19 cellular contexts compared by ENCODE assay signal in the genomic region with DNA sequence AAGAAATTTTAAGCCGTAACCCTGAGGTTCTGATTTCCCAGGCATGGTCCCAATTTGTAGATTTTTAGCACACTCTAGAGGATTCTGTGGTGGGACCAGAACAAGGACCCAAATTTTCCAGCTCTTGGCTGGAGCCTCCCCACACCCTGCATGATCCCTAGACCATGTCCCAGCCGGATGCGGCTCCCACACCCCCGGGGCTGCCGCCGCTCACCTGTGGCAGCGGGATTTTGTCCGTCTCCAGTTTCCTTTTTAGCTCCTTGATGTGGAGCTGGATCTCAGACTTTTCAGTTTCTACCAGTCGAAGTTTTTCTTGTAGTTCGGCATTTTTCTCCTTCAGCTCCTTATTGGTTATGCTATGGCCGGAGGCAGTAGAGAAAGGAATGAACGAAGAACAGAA. TPM values are rescaled to one million over a fixed set of nuclear protein-coding genes. Genes with fewer than 3 reads are reported as not detected.
"Had no signal": no experiment of that assay in that cellular context is flagged by ENCODE, and none has a peak within 500 bp of the region (broad histone marks: within the 10 kb centered on the region; RNA-seq: fewer than 3 reads in every experiment).

No MANE protein-coding gene starts in this region.

RNA-seq across cellular contexts. Expression of gene GOLGA6L7, which starts 4.9 kb away (rescaled TPM):
- total RNA-seq: activated naive CD4-positive, alpha-beta T cell treated with anti-CD3 and anti-CD28 coated beads for 36 hours; activated naive CD4-positive, alpha-beta T cell treated with anti-CD3 and anti-CD28 coated beads, Interleukin-2, amount 50 U/mL, for 72 hours; activated naive CD8-positive, alpha-beta T cell treated with anti-CD3 and anti-CD28 coated beads for 36 hours; activated naive CD8-positive, alpha-beta T cell treated with anti-CD3 and anti-CD28 coated beads, Interleukin-2, amount 10 ng/mL, durations not matched to agents 7 days and 5 days; activated T-cell treated with anti-CD3 and anti-CD28 coated beads, Interleukin-2, amount 50 U/mL, for 4 hours; activated T-cell treated with anti-CD3 and anti-CD28 coated beads, Interleukin-2, amount 50 U/mL, for 72 hours; activated T-helper 1 cell treated with anti-CD3 and anti-CD28 coated beads, Interleukin-12 subunit alpha, Interleukin-12 subunit beta, Interleukin-2, Interleukin-4 antibody, amounts not matched to agents 30 ng/mL and 10 ng/mL and 1 ng/mL, durations not matched to agents 14 hours and 24 hours and 36 hours; activated T-helper 17 cell treated with anti-CD3 and anti-CD28 coated beads, Interleukin-2, amount 50 U/mL, for 72 hours; activated T-helper 2 cell treated with anti-CD3 and anti-CD28 coated beads, Interferon-gamma antibody, Interleukin-2, Interleukin-4, amounts not matched to agents 10 μg/mL and 5 μg/mL and 100 μg/mL, durations not matched to agents 14 hours and 24 hours and 36 hours; adrenal gland; aorta; ascending aorta; astrocyte; body of pancreas; breast epithelium; bronchial epithelial cell; cardiac muscle cell; cardiac septum; cerebellum had no signal
